ENCODE assay signal across 26 cellular contexts in genomic region chr6:36066817-36067216, GRCh38. TPM values are rescaled to one million over a fixed set of nuclear protein-coding genes. Genes with fewer than 3 reads are reported as not detected.
DNase-seq lines count a peak whose midpoint lies in the region; ATAC-seq, FAIRE-seq and TF ChIP-seq lines count a peak whose summit lies in the region.
"Had no signal": no experiment of that assay in that cellular context is flagged by ENCODE, and none has a peak within 500 bp of the region (broad histone marks: within the 10 kb centered on the region; RNA-seq: fewer than 3 reads in every experiment).

No MANE protein-coding gene starts in this region.

- H4K5ac ChIP-seq in IMR-90 (ENCODE audit: low read depth, low read length) = no peak overlapping the region

- H3K79me1 ChIP-seq in IMR-90 (ENCODE audit: low read depth in 1 of 2, low read length in 2 of 2) = peaks cover 31 to 77% of the 10 kb centered on the region in 2 experiments

- no peak for ATAC-seq in IMR-90 (ENCODE audit: low read depth)
- ATAC-seq in HepG2 = no peak
- ATAC-seq in stimulated activated memory B cell treated with anti-CD40 and anti-IgM and Interleukin-4, amounts not matched to agents 10 μg/mL and 1 μg/mL and 100 μg/mL, for 72 hours = no peak
- ATAC-seq in GM18907 (IDR thresholded peaks at IDR 0.05; ENCODE audit: unreplicated experiment) = no peak
- ATAC-seq in right cardiac atrium = no peak

- no peak overlapping the region for H3K4me3 Mint-ChIP-seq in activated T-cell treated with anti-CD3 and anti-CD28 coated beads, Interleukin-2, amount 50 U/mL, for 24 hours
- H3K4me3 Mint-ChIP-seq in stimulated activated memory B cell treated with anti-CD40 and anti-IgM and Interleukin-4, amounts not matched to agents 10 μg/mL and 1 μg/mL and 100 μg/mL, for 72 hours = no peak overlapping the region

- no peak overlapping the region for H3K9ac ChIP-seq in IMR-90 (ENCODE audit: low read depth, low read length)
- H3K9ac ChIP-seq in HepG2 (ENCODE audit: insufficient read depth, low read depth, low read length) = no peak overlapping the region; the same call in 1 of the 2 replicates

- no peak overlapping the region for H2BK120ac ChIP-seq in IMR-90 (ENCODE audit: low read depth, low read length)

- H3K4me1 ChIP-seq in IMR-90 (ENCODE audit: control insufficient read depth, insufficient read depth, low read length) (peaks cover 9% of the 10 kb centered on the region), HepG2 (ENCODE audit: insufficient read depth, low read length) (peaks cover 77% of the 10 kb centered on the region), right cardiac atrium (ENCODE audit: control insufficient read depth, insufficient read depth, low read length) (peaks cover 6% of the 10 kb centered on the region)

- H3K18ac ChIP-seq in IMR-90 (ENCODE audit: low read depth, low read length) = no peak overlapping the region

- no peak overlapping the region for H3K27ac ChIP-seq in IMR-90 (ENCODE audit: insufficient read depth, low read length)
- peak overlapping the region; percentile 91 for H3K27ac ChIP-seq in HepG2 (ENCODE audit: extremely low read length, insufficient read depth, low read length)
- no peak overlapping the region for H3K27ac ChIP-seq in right cardiac atrium (ENCODE audit: low read length)
- H3K27ac ChIP-seq: SK-N-MC, thyroid gland had no signal

- no peaks in the 10 kb centered on the region for H3K9me3 ChIP-seq in IMR-90 (ENCODE audit: control insufficient read depth, insufficient read depth, low read length)
- H3K9me3 ChIP-seq in HepG2 (ENCODE audit: low read length) = no peaks in the 10 kb centered on the region
- no peaks in the 10 kb centered on the region for H3K9me3 ChIP-seq in right cardiac atrium (ENCODE audit: control insufficient read depth, low read length)
- H3K9me3 ChIP-seq: thyroid gland had no signal

- H3K27me3 ChIP-seq in IMR-90 (ENCODE audit: control insufficient read depth, insufficient read depth, low read length) = no peaks in the 10 kb centered on the region
- H3K27me3 ChIP-seq in HepG2 (ENCODE audit: control insufficient read depth in 1 of 2, insufficient read depth in 2 of 2, low read length in 2 of 2) = no peaks in the 10 kb centered on the region
- no peaks in the 10 kb centered on the region for H3K27me3 ChIP-seq in right cardiac atrium (ENCODE audit: control insufficient read depth, insufficient read depth)
- H3K27me3 ChIP-seq: dorsolateral prefrontal cortex, thyroid gland had no signal

- no peak overlapping the region for H3K56ac ChIP-seq in IMR-90 (ENCODE audit: extremely low read depth, insufficient read depth, low read length)

- H4K91ac ChIP-seq in IMR-90 (ENCODE audit: insufficient read depth, low read depth, low read length) = no peak overlapping the region

- H4K20me1 ChIP-seq in IMR-90 (ENCODE audit: insufficient read depth, low read length) (peaks cover 64% of the 10 kb centered on the region), HepG2 (ENCODE audit: insufficient read depth, low read length) (peaks cover 5% of the 10 kb centered on the region; the same call in 1 of the 2 replicates)

- no peak overlapping the region for H2AK5ac ChIP-seq in IMR-90 (ENCODE audit: low read depth, low read length)

- intact Hi-C loops in IMR-90 (cut with micrococcal nuclease) (loop anchor here (5.0 kb wide), 1 partner anchor 40 kb away; the partner anchor contains the start of gene MAPK14), HepG2 (cut with micrococcal nuclease; ENCODE audit: unreplicated experiment) (loop anchor here (1.0 kb wide), 1 partner anchor 8 kb away; no protein-coding TSS in a partner anchor), right cardiac atrium (cut with DNase I) (no loop called here)

- H3K9me3 Mint-ChIP-seq in activated T-cell treated with anti-CD3 and anti-CD28 coated beads, Interleukin-2, amount 50 U/mL, for 24 hours = no peaks in the 10 kb centered on the region
- peaks cover 4% of the 10 kb centered on the region for H3K9me3 Mint-ChIP-seq in stimulated activated memory B cell treated with anti-CD40 and anti-IgM and Interleukin-4, amounts not matched to agents 10 μg/mL and 1 μg/mL and 100 μg/mL, for 72 hours

- peak overlapping the region; percentile 7 for H3K27ac Mint-ChIP-seq in activated T-cell treated with anti-CD3 and anti-CD28 coated beads, Interleukin-2, amount 50 U/mL, for 24 hours
- peak overlapping the region; percentile 4 for H3K27ac Mint-ChIP-seq in stimulated activated memory B cell treated with anti-CD40 and anti-IgM and Interleukin-4, amounts not matched to agents 10 μg/mL and 1 μg/mL and 100 μg/mL, for 72 hours

- WGBS in IMR-90 (ENCODE audit: extremely low coverage in 2 of 2, insufficient read length in 1 of 2), 2 experiments = no CpG with 5 or more reads among the region's 2 CpGs
- 72% methylated on average over 2 of the region's 2 CpGs for WGBS in HepG2 (ENCODE audit: low lambda C conversion rate)
- 89% methylated on average over 2 of the region's 2 CpGs for WGBS in right cardiac atrium

- 0 out of 2 replicates have a peak overlapping the region, but pooled peaks have one; percentile 45 for H3K23ac ChIP-seq in IMR-90 (ENCODE audit: low read depth, low read length)

- H3K4me2 ChIP-seq in IMR-90 (ENCODE audit: low read depth, low read length) (no peak overlapping the region), HepG2 (ENCODE audit: low read depth, low read length) (peak overlapping the region; percentile 80)

- no peak for DNase-seq in activated T-cell treated with anti-CD3 and anti-CD28 coated beads, Interleukin-2, amount 50 U/mL, for 24 hours
- DNase-seq in activated T-cell treated with anti-CD3 and anti-CD28 coated beads for 4 hours (no peak), IMR-90 (no peak), HepG2 (ENCODE audit: low spot score) (no peak), mucosa of gallbladder (ENCODE audit: low spot score) (no peak), right cardiac atrium (no peak)
- DNase-seq: 8988T; activated CD4-positive, alpha-beta T cell treated with anti-CD3 and anti-CD28 coated beads for 48 hours; cerebellar nuclear complex; dorsolateral prefrontal cortex; EL; NCI-H1092; NCI-H1930; NCI-H82; retina; stimulated activated CD4-positive, alpha-beta T cell treated with anti-CD3 and anti-CD28 coated beads, Interleukin-4, amount 100 ng/mL, for 1 hour; stimulated activated naive CD4-positive, alpha-beta T cell; T-helper 2 cell; thyroid gland had no signal

- POLR2A ChIA-PET in IMR-90 (lab: Charles Lee; ENCODE audit: unreplicated experiment) (no interaction called here), HepG2 (lab: Yijun Ruan, JAX) (interaction anchor here (1.3 to 2.5 kb wide), 3 partner anchors 29 to 64 kb away, joined by 9 to 17 read pairs (median 10); partner anchors contain the start of genes MAPK13 and MAPK14)

- no peak overlapping the region for H2AFZ ChIP-seq in IMR-90 (replicated peaks; ENCODE audit: low read length, poor library complexity)
- H2AFZ ChIP-seq in HepG2 (ENCODE audit: low read length) = no peak overlapping the region

- peaks cover 83% of the 10 kb centered on the region for H3K79me2 ChIP-seq in HepG2 (ENCODE audit: insufficient read depth, low read length)

- no peak overlapping the region for H3K14ac ChIP-seq in IMR-90 (replicated peaks; ENCODE audit: low read depth, low read length)

- H4K8ac ChIP-seq in IMR-90 (ENCODE audit: low read depth in 2 of 2, low read length in 2 of 2) = no peak overlapping the region

- H3K27me3 Mint-ChIP-seq in activated T-cell treated with anti-CD3 and anti-CD28 coated beads, Interleukin-2, amount 50 U/mL, for 24 hours = no peaks in the 10 kb centered on the region
- H3K27me3 Mint-ChIP-seq in stimulated activated memory B cell treated with anti-CD40 and anti-IgM and Interleukin-4, amounts not matched to agents 10 μg/mL and 1 μg/mL and 100 μg/mL, for 72 hours = no peaks in the 10 kb centered on the region

- dilution Hi-C loops in IMR-90 (cut with HindIII; ENCODE audit: low sequenced_read_pairs, unreplicated experiment) = no loop called here

- no peak for TF ChIP-seq CTCF in IMR-90 (conservative IDR thresholded peaks at IDR 0.05; ENCODE audit: low read depth, low read length)
- TF ChIP-seq CTCF in HepG2 (CRISPR knock-in tag; IDR thresholded peaks at IDR 0.05) = no peak

- H3K36me3 Mint-ChIP-seq in activated T-cell treated with anti-CD3 and anti-CD28 coated beads, Interleukin-2, amount 50 U/mL, for 24 hours (ENCODE audit: low read depth) = peaks cover 29% of the 10 kb centered on the region
- H3K36me3 Mint-ChIP-seq in stimulated activated memory B cell treated with anti-CD40 and anti-IgM and Interleukin-4, amounts not matched to agents 10 μg/mL and 1 μg/mL and 100 μg/mL, for 72 hours = peaks cover 27% of the 10 kb centered on the region

- TF ChIP-seq RAD21 in IMR-90 (IDR thresholded peaks at IDR 0.05; ENCODE audit: low read length) = no peak
- no peak for TF ChIP-seq RAD21 in HepG2 (CRISPR knock-in tag; IDR thresholded peaks at IDR 0.05)

- H3K4me3 ChIP-seq in IMR-90 (ENCODE audit: insufficient read depth, low read depth, low read length) (no peak overlapping the region), HepG2 (replicated peaks in 1 of 3; ENCODE audit: insufficient read depth in 1 of 3, low read depth in 2 of 3, low read length in 3 of 3) (peak overlapping the region in 1 of 3 experiments; percentile 0; a peak in 1 of 6 replicates), right cardiac atrium (ENCODE audit: low read length) (no peak overlapping the region)
- H3K4me3 ChIP-seq: dorsolateral prefrontal cortex, SK-N-MC, thyroid gland had no signal

- no peak overlapping the region for H2BK15ac ChIP-seq in IMR-90 (ENCODE audit: low read depth, low read length)

- H2BK5ac ChIP-seq in IMR-90 (ENCODE audit: low read depth, low read length, poor library complexity, severe bottlenecking) = no peak overlapping the region

- CTCF ChIA-PET in IMR-90 (lab: Yijun Ruan, JAX) (interaction anchor here (0.6 kb wide), 1 partner anchor 108 kb away, joined by 3 read pairs; no protein-coding TSS in a partner anchor), HepG2 (lab: Yijun Ruan, JAX; ENCODE audit: low intra/inter-chr PET ratio, low total read pairs) (no interaction called here)

- H3K4me1 Mint-ChIP-seq in activated T-cell treated with anti-CD3 and anti-CD28 coated beads, Interleukin-2, amount 50 U/mL, for 24 hours (ENCODE audit: low read depth) = peaks cover 67% of the 10 kb centered on the region
- H3K4me1 Mint-ChIP-seq in stimulated activated memory B cell treated with anti-CD40 and anti-IgM and Interleukin-4, amounts not matched to agents 10 μg/mL and 1 μg/mL and 100 μg/mL, for 72 hours = peaks cover 34% of the 10 kb centered on the region

- no peak for TF ChIP-seq POLR2A in IMR-90 (IDR thresholded peaks at IDR 0.05; ENCODE audit: low read depth, low read length)
- TF ChIP-seq POLR2A in HepG2 (IDR thresholded peaks at IDR 0.05; ENCODE audit: insufficient read depth in 1 of 2, low read depth in 2 of 2, low read length in 2 of 2) = no peak

- H3K4ac ChIP-seq in IMR-90 (ENCODE audit: low read depth, low read length) = no peak overlapping the region

- H2BK20ac ChIP-seq in IMR-90 (ENCODE audit: low read depth, low read length) = no peak overlapping the region

- peaks cover 6% of the 10 kb centered on the region for H3K9me1 ChIP-seq in IMR-90 (ENCODE audit: insufficient read depth, low read length)

- in situ Hi-C loops in IMR-90 (cut with MboI; ENCODE audit: low sequenced_read_pairs) (no loop called here), HepG2 (cut with HindIII; ENCODE audit: extremely low pct_ligation_motif_present, low pct_unique_long_range_greater_than_20kb) (no loop called here)

- no peak overlapping the region for H2AK9ac ChIP-seq in IMR-90 (replicated peaks; ENCODE audit: low read depth, low read length, poor library complexity)

- no peak for FAIRE-seq in HepG2 (lab: Jason Lieb, UNC)
- FAIRE-seq: endothelial cell of umbilical vein had no signal

- no TSS peak for BruUV-seq in IMR-90 (replicated peaks; lab: Mats Ljungman, UMichigan)
- BruUV-seq in HepG2 (replicated peaks; lab: Mats Ljungman, UMichigan) = no TSS peak

- no peak for TF ChIP-seq EP300 in HepG2 (IDR thresholded peaks at IDR 0.05; ENCODE audit: low read depth in 2 of 2, low read length in 2 of 2)
- TF ChIP-seq EP300 in HepG2 (CRISPR knock-in tag; IDR thresholded peaks at IDR 0.05; ENCODE audit: borderline replicate concordance) = no peak

- H3K36me3 ChIP-seq in IMR-90 (ENCODE audit: control insufficient read depth, insufficient read depth, low read length) (no peaks in the 10 kb centered on the region), HepG2 (replicated peaks in 1 of 2; ENCODE audit: control insufficient read depth in 1 of 2, insufficient read depth in 2 of 2, low read length in 2 of 2) (no peaks in the 10 kb centered on the region; a peak in 3 of 5 replicates)
- H3K36me3 ChIP-seq: thyroid gland had no signal

RNA-seq across cellular contexts. Expression of gene MAPK14, which starts 39.2 kb away (rescaled TPM):
- total RNA-seq in IMR-90 (2012; rRNA removed) = 69.7 and 74.4 TPM in 2 replicates
- 22.6 and 28.4 TPM in 2 replicates for polyA plus RNA-seq in IMR-90 (2012; rRNA removed)
- polyA plus RNA-seq in IMR-90 (2012; cell fraction: cytosol; rRNA removed) = 8.9 and 12.3 TPM in 2 replicates
- 19.6 and 68.9 TPM in 2 replicates for polyA plus RNA-seq in IMR-90 (2012; cell fraction: nucleus; rRNA removed; ENCODE audit: low replicate concordance)
- 67.3 and 74.9 TPM in 2 replicates for total RNA-seq in HepG2 (2016; rRNA removed; fragmentation: Illumina TruSeq; extraction: Trizol)
- 7.2 and 7.5 TPM in 2 replicates for total RNA-seq in HepG2 (2016; cell fraction: cytosol; rRNA removed; fragmentation: Illumina TruSeq; extraction: Trizol; ENCODE audit: low read depth)
- total RNA-seq in HepG2 (2016; cell fraction: insoluble cytoplasmic fraction; rRNA removed; fragmentation: Illumina TruSeq; extraction: Trizol) = 67.5 and 68.5 TPM in 2 replicates
- total RNA-seq in HepG2 (2016; cell fraction: membrane; rRNA removed; fragmentation: Illumina TruSeq; extraction: Trizol) = 20.7 and 21.7 TPM in 2 replicates
- 113 and 120 TPM in 2 replicates for total RNA-seq in HepG2 (2016; cell fraction: nucleus; rRNA removed; fragmentation: Illumina TruSeq; extraction: Trizol)
- 52.0 and 66.3 TPM in 2 replicates for polyA plus RNA-seq in HepG2 (2011; rRNA removed)
- 29.4 and 43.0 TPM in 2 replicates for polyA plus RNA-seq in HepG2 (2011; cell fraction: cytosol; rRNA removed)
- polyA plus RNA-seq in HepG2 (2011; cell fraction: nucleus; rRNA removed) = 53.6 and 57.1 TPM in 2 replicates
- polyA plus RNA-seq in HepG2 (2012) = 53.3 and 55.6 TPM in 2 replicates
- 2.4 and 3.2 TPM in 2 replicates for polyA plus RNA-seq in HepG2 (2016; cell fraction: cytosol; fragmentation: Illumina TruSeq; extraction: Trizol; ENCODE audit: low read depth)
- polyA plus RNA-seq in HepG2 (2016; cell fraction: insoluble cytoplasmic fraction; fragmentation: Illumina TruSeq; extraction: Trizol; ENCODE audit: low read depth) = 53.0 and 55.3 TPM in 2 replicates
- 8.8 and 9.7 TPM in 2 replicates for polyA plus RNA-seq in HepG2 (2016; cell fraction: membrane; fragmentation: Illumina TruSeq; extraction: Trizol; ENCODE audit: low read depth)
- 90.3 and 105 TPM in 2 replicates for polyA plus RNA-seq in HepG2 (2016; cell fraction: nucleus; fragmentation: Illumina TruSeq; extraction: Trizol; ENCODE audit: insufficient read depth, low read depth)
- polyA minus RNA-seq in HepG2 (2011; rRNA and poly(A)+ RNA removed; ENCODE audit: low replicate concordance) = 75.6 and 86.1 TPM in 2 replicates
- 50.6 and 54.7 TPM in 2 replicates for polyA minus RNA-seq in HepG2 (2011; cell fraction: cytosol; rRNA and poly(A)+ RNA removed)
- polyA minus RNA-seq in HepG2 (2011; cell fraction: nucleus; rRNA and poly(A)+ RNA removed) = 204 and 254 TPM in 2 replicates
- total RNA-seq in mucosa of gallbladder = 62.7 TPM
- total RNA-seq in right cardiac atrium = 10 to 100 TPM; 27.8 to 37.0 (median 33.7) TPM
- polyA plus RNA-seq in right cardiac atrium = 12.4 TPM

RNA-seq across cellular contexts. Expression of gene SLC26A8, which starts 42.4 kb away (rescaled TPM):
- total RNA-seq in IMR-90 (2012; rRNA removed) (not detected in 2 replicates), HepG2 (2016; rRNA removed; fragmentation: Illumina TruSeq; extraction: Trizol) (not detected in 2 replicates), mucosa of gallbladder (not detected), right cardiac atrium (under 1 TPM in 1 of 4 donors, not detected in 3; 0.29 TPM)
- polyA plus RNA-seq in IMR-90 (2012; rRNA removed) (0.07 TPM in 1 of 2 replicates, not detected in the other), HepG2 (2011; rRNA removed) (0.42 and 0.46 TPM in 2 replicates), right cardiac atrium (not detected)
- polyA plus RNA-seq in IMR-90 (2012; cell fraction: cytosol; rRNA removed) = not detected in 2 replicates
- polyA plus RNA-seq in IMR-90 (2012; cell fraction: nucleus; rRNA removed; ENCODE audit: low replicate concordance) = not detected in 2 replicates
- total RNA-seq in HepG2 (2016; cell fraction: cytosol; rRNA removed; fragmentation: Illumina TruSeq; extraction: Trizol; ENCODE audit: low read depth) = not detected in 2 replicates
- total RNA-seq in HepG2 (2016; cell fraction: insoluble cytoplasmic fraction; rRNA removed; fragmentation: Illumina TruSeq; extraction: Trizol) = 0.11 TPM in 1 of 2 replicates, not detected in the other
- not detected in 2 replicates for total RNA-seq in HepG2 (2016; cell fraction: membrane; rRNA removed; fragmentation: Illumina TruSeq; extraction: Trizol)
- 0.09 and 0.12 TPM in 2 replicates for total RNA-seq in HepG2 (2016; cell fraction: nucleus; rRNA removed; fragmentation: Illumina TruSeq; extraction: Trizol)
- 0.16 and 0.17 TPM in 2 replicates for polyA plus RNA-seq in HepG2 (2011; cell fraction: cytosol; rRNA removed)
- 0.64 and 1.1 TPM in 2 replicates for polyA plus RNA-seq in HepG2 (2011; cell fraction: nucleus; rRNA removed)
- polyA plus RNA-seq in HepG2 (2012) = 0.05 and 0.16 TPM in 2 replicates
- not detected in 2 replicates for polyA plus RNA-seq in HepG2 (2016; cell fraction: cytosol; fragmentation: Illumina TruSeq; extraction: Trizol; ENCODE audit: low read depth)
- polyA plus RNA-seq in HepG2 (2016; cell fraction: insoluble cytoplasmic fraction; fragmentation: Illumina TruSeq; extraction: Trizol; ENCODE audit: low read depth) = 0.11 TPM in 1 of 2 replicates, not detected in the other
- polyA plus RNA-seq in HepG2 (2016; cell fraction: membrane; fragmentation: Illumina TruSeq; extraction: Trizol; ENCODE audit: low read depth) = not detected in 2 replicates
- polyA plus RNA-seq in HepG2 (2016; cell fraction: nucleus; fragmentation: Illumina TruSeq; extraction: Trizol; ENCODE audit: insufficient read depth, low read depth) = 0.15 and 0.28 TPM in 2 replicates
- 0.42 TPM in 1 of 2 replicates, not detected in the other for polyA minus RNA-seq in HepG2 (2011; rRNA and poly(A)+ RNA removed; ENCODE audit: low replicate concordance)
- 0.26 TPM in 1 of 2 replicates, not detected in the other for polyA minus RNA-seq in HepG2 (2011; cell fraction: cytosol; rRNA and poly(A)+ RNA removed)
- polyA minus RNA-seq in HepG2 (2011; cell fraction: nucleus; rRNA and poly(A)+ RNA removed) = 0.39 and 0.50 TPM in 2 replicates
- total RNA-seq: endothelial cell of umbilical vein, kidney epithelial cell, lung microvascular endothelial cell, myocyte had no signal

Comparison
In these comparisons a context has a peak if more than half of its experiments do, and no peak if none do; other contexts are left out.
1. intact Hi-C loops: an anchor here in IMR-90 (5.0 kb wide) and HepG2 (1.0 kb wide); none called in right cardiac atrium.